14 cellular contexts compared by ENCODE assay signal in the genomic region with DNA sequence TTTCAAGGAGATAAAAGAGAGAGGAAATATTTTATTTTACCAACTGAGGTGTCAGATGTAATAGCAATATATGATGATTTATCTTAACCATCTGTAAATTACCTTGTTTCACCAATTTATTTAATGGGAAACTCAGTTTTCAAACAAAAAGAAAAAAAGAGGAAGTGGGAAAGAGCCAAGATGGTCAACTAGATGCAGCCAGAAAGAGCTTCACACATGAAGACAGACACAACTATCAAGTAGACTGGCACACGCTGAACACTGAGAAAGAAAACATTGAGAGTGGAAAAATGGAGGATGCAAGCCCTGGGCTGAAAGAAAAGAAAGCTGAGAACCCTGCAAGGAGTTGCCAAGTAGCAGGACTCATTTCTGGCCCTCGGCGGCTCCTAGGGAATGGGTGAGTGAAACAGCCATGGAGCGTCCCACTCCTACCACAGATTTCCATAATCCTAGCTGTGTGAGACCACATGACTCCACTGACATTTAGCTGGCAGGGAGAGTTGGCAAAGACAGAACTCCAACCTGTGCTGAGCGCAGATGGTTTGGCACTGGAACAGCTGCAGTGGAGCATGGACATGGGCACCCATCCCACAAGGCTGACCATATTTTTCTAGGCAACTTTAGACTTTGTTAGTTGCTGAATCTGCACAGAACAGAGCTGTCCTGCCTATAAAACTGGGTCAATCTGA.
"Had no signal": no experiment of that assay in that cellular context is flagged by ENCODE, and none has a peak within 500 bp of the region (broad histone marks: within the 10 kb centered on the region; RNA-seq: fewer than 3 reads in every experiment).

No MANE protein-coding gene starts in this region.

- H3K4me3 ChIP-seq: right atrium auricular region, skin epidermis had no signal

- H3K9me3 Mint-ChIP-seq: activated CD4-positive, alpha-beta T cell treated with anti-CD3 and anti-CD28 coated beads, Interleukin-2, amount 10 ng/mL, durations not matched to agents 7 days and 5 days; activated T-helper 1 cell treated with anti-CD3 and anti-CD28 coated beads, Interleukin-12 subunit alpha, Interleukin-12 subunit beta, Interleukin-2, Interleukin-4 antibody, amounts not matched to agents 30 ng/mL and 10 ng/mL and 1 ng/mL, durations not matched to agents 14 hours and 24 hours and 36 hours had no signal

- H3K27ac Mint-ChIP-seq: activated CD4-positive, alpha-beta T cell treated with anti-CD3 and anti-CD28 coated beads, Interleukin-2, amount 10 ng/mL, durations not matched to agents 7 days and 5 days; activated T-helper 1 cell treated with anti-CD3 and anti-CD28 coated beads, Interleukin-12 subunit alpha, Interleukin-12 subunit beta, Interleukin-2, Interleukin-4 antibody, amounts not matched to agents 30 ng/mL and 10 ng/mL and 1 ng/mL, durations not matched to agents 14 hours and 24 hours and 36 hours; effector memory CD8-positive, alpha-beta T cell; nephron progenitor cell; progenitor cell of endocrine pancreas; T-helper 2 cell treated with Interferon-gamma antibody and Interleukin-4, amounts not matched to agents 5 μg/mL and 100 μg/mL, for 36 hours had no signal

- H3K27ac ChIP-seq: right atrium auricular region, skin epidermis had no signal

- H3K27me3 ChIP-seq: right atrium auricular region had no signal

- H3K4me3 Mint-ChIP-seq: activated CD4-positive, alpha-beta T cell treated with anti-CD3 and anti-CD28 coated beads, Interleukin-2, amount 10 ng/mL, durations not matched to agents 7 days and 5 days; activated T-helper 1 cell treated with anti-CD3 and anti-CD28 coated beads, Interleukin-12 subunit alpha, Interleukin-12 subunit beta, Interleukin-2, Interleukin-4 antibody, amounts not matched to agents 30 ng/mL and 10 ng/mL and 1 ng/mL, durations not matched to agents 14 hours and 24 hours and 36 hours; effector memory CD8-positive, alpha-beta T cell; nephron progenitor cell; T-helper 2 cell treated with Interferon-gamma antibody and Interleukin-4, amounts not matched to agents 5 μg/mL and 100 μg/mL, for 36 hours had no signal

- H3K4me1 ChIP-seq: right atrium auricular region had no signal

- H3K27me3 Mint-ChIP-seq: activated CD4-positive, alpha-beta T cell treated with anti-CD3 and anti-CD28 coated beads, Interleukin-2, amount 10 ng/mL, durations not matched to agents 7 days and 5 days; effector memory CD8-positive, alpha-beta T cell; progenitor cell of endocrine pancreas had no signal

- DNase-seq: activated CD4-positive, alpha-beta T cell treated with anti-CD3 and anti-CD28 coated beads, Interleukin-2, amount 10 ng/mL, durations not matched to agents 7 days and 5 days; activated naive CD4-positive, alpha-beta T cell; dermis blood vessel endothelial cell; effector memory CD8-positive, alpha-beta T cell; head of caudate nucleus; nephron progenitor cell; stimulated activated CD4-positive, alpha-beta T cell treated with anti-CD3 and anti-CD28 coated beads, Interleukin-4, amount 100 ng/mL, for 24 hours; stimulated activated naive CD4-positive, alpha-beta T cell; trophoblast cell had no signal

- H3K36me3 ChIP-seq: right atrium auricular region had no signal

- H3K4me1 Mint-ChIP-seq: activated CD4-positive, alpha-beta T cell treated with anti-CD3 and anti-CD28 coated beads, Interleukin-2, amount 10 ng/mL, durations not matched to agents 7 days and 5 days; nephron progenitor cell had no signal
